ENCODE assay signal across 1 cellular context in genomic region chr3:142962520-142963265, GRCh38.
A peak's percentile ranks its signal among the peaks of the same experiment; 100 is the strongest.
TF ChIP-seq lines count a peak whose summit lies in the region.

No MANE protein-coding gene starts in this region.

TF ChIP-seq in HepG2, 621 proteins besides CTCF, POLR2A, EP300 and RAD21 (continued from another document and continues in another):
- TF ChIP-seq ARID5B (CRISPR knock-in tag; IDR thresholded peaks at IDR 0.05) (no peak), HNF1A (IDR thresholded peaks at IDR 0.05; ENCODE audit: low read depth) (no peak), HNF1A (CRISPR knock-in tag; IDR thresholded peaks at IDR 0.05; ENCODE audit: borderline replicate concordance) (no peak), SP2 (CRISPR knock-in tag; IDR thresholded peaks at IDR 0.05) (peak; percentile 47), ZHX1 (CRISPR knock-in tag; IDR thresholded peaks at IDR 0.05; ENCODE audit: low read depth) (peak; percentile 99), LCORL (IDR thresholded peaks at IDR 0.05) (no peak), LCORL (CRISPR knock-in tag; IDR thresholded peaks at IDR 0.05) (no peak), ZNF556 (CRISPR knock-in tag; IDR thresholded peaks at IDR 0.05; ENCODE audit: borderline replicate concordance) (no peak), SKIL (CRISPR knock-in tag; IDR thresholded peaks at IDR 0.05; ENCODE audit: borderline replicate concordance) (no peak), PTBP1 (IDR thresholded peaks at IDR 0.05; ENCODE audit: low read depth, low read length, poor library complexity, severe bottlenecking) (no peak), ATF1 (CRISPR knock-in tag; IDR thresholded peaks at IDR 0.05) (no peak), ZMAT5 (CRISPR knock-in tag; IDR thresholded peaks at IDR 0.05; ENCODE audit: borderline replicate concordance, low read depth) (no peak), IRF9 (CRISPR knock-in tag; IDR thresholded peaks at IDR 0.05; ENCODE audit: borderline replicate concordance) (peak; percentile 73), HNRNPL (IDR thresholded peaks at IDR 0.05; ENCODE audit: low read depth, low read length) (0 out of 2 replicates have a peak, but pooled peaks have one; percentile 29), FOXP1 (IDR thresholded peaks at IDR 0.05) (no peak), FOXP1 (CRISPR knock-in tag; IDR thresholded peaks at IDR 0.05) (no peak), ZNF816 (CRISPR knock-in tag; IDR thresholded peaks at IDR 0.05; ENCODE audit: borderline replicate concordance) (peak; percentile 77; the same call in 1 of the 2 replicates), ZNF468 (CRISPR knock-in tag; IDR thresholded peaks at IDR 0.05) (no peak), NFYC (CRISPR knock-in tag; IDR thresholded peaks at IDR 0.05) (no peak), ZHX2 (IDR thresholded peaks at IDR 0.05; ENCODE audit: low read depth) (peak; percentile 39), ZHX2 (CRISPR knock-in tag; IDR thresholded peaks at IDR 0.05; ENCODE audit: borderline replicate concordance) (no peak), ZNF501 (CRISPR knock-in tag; IDR thresholded peaks at IDR 0.05) (peak; percentile 86), ZNF704 (CRISPR knock-in tag; IDR thresholded peaks at IDR 0.05; ENCODE audit: borderline replicate concordance) (0 out of 2 replicates have a peak, but pooled peaks have one; percentile 63), TFE3 (CRISPR knock-in tag; IDR thresholded peaks at IDR 0.05) (no peak), ZNF503 (CRISPR knock-in tag; IDR thresholded peaks at IDR 0.05) (no peak), JUN (CRISPR knock-in tag; IDR thresholded peaks at IDR 0.05) (0 out of 2 replicates have a peak, but pooled peaks have one; percentile 14)
